In the genomic region with DNA sequence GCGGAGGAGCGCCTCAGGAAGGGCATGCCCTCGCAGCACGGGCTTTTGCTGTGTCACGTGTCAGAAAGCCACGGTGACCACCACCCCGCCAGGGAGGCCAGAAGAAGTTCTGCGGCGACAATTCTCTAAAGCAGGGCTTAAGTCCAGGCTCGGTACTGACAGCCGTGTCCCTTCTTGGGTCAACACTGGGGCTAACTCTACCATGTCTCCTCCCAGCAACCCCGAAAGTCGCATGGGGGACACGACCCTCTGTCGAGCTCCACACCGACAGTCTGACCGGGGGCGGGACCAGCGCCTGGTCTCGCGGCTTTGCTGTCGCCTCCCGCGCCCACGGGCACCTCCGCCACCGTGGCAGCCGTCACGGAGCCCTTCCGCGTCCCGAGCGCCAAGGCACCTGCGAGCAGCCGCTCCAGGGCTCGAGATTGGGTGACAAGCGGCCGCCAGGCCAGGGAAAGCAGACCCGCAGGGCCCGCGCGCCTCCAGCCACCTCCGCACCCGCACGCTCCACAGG, we compare ENCODE assay signal across 8 cellular contexts. TPM values are rescaled to one million over a fixed set of nuclear protein-coding genes. Genes with fewer than 3 reads are reported as not detected.
DNase-seq lines count a peak whose midpoint lies in the region; ATAC-seq and TF ChIP-seq lines count a peak whose summit lies in the region.

No MANE protein-coding gene starts in this region.

- peak overlapping the region; percentile 95 for H3K4me3 Mint-ChIP-seq in activated naive CD4-positive, alpha-beta T cell treated with anti-CD3 and anti-CD28 coated beads, Interleukin-2, amount 50 U/mL, for 24 hours

- H3K36me3 Mint-ChIP-seq in activated naive CD4-positive, alpha-beta T cell treated with anti-CD3 and anti-CD28 coated beads, Interleukin-2, amount 50 U/mL, for 24 hours: peaks cover 5% of the 10 kb centered on the region

- peaks cover 17% of the 10 kb centered on the region for H3K4me1 Mint-ChIP-seq in activated naive CD4-positive, alpha-beta T cell treated with anti-CD3 and anti-CD28 coated beads, Interleukin-2, amount 50 U/mL, for 24 hours

- no peak for TF ChIP-seq CTCF in parathyroid adenoma (IDR thresholded peaks at IDR 0.05)

- peaks cover 2% of the 10 kb centered on the region for H3K79me2 ChIP-seq in parathyroid adenoma

- H2AFZ ChIP-seq in parathyroid adenoma: peak overlapping the region; percentile 98

- peak overlapping the region; percentile 87 for H3K27ac Mint-ChIP-seq in activated naive CD4-positive, alpha-beta T cell treated with anti-CD3 and anti-CD28 coated beads, Interleukin-2, amount 50 U/mL, for 24 hours

- H3K9me3 ChIP-seq in parathyroid adenoma (ENCODE audit: control insufficient read depth, low read length): no peaks in the 10 kb centered on the region

- no peaks in the 10 kb centered on the region for H3K36me3 ChIP-seq in parathyroid adenoma (ENCODE audit: control insufficient read depth, insufficient read depth, low read length)

- no peaks in the 10 kb centered on the region for H3K4me1 ChIP-seq in parathyroid adenoma

- peak overlapping the region; percentile 87 for H3K4me2 ChIP-seq in parathyroid adenoma (ENCODE audit: low read length)

- H3K27ac ChIP-seq in parathyroid adenoma: peak overlapping the region; percentile 94

- H3K27me3 Mint-ChIP-seq in activated naive CD4-positive, alpha-beta T cell treated with anti-CD3 and anti-CD28 coated beads, Interleukin-2, amount 50 U/mL, for 24 hours: no peaks in the 10 kb centered on the region

- ATAC-seq in HG02840 (IDR thresholded peaks at IDR 0.05; ENCODE audit: low FRiP score, unreplicated experiment): peak; percentile 18
- peak; percentile 64 for ATAC-seq in Right ventricle myocardium superior (ENCODE audit: poor library complexity)

- H3K9ac ChIP-seq in parathyroid adenoma: no peak overlapping the region

- H3K9me3 Mint-ChIP-seq in activated naive CD4-positive, alpha-beta T cell treated with anti-CD3 and anti-CD28 coated beads, Interleukin-2, amount 50 U/mL, for 24 hours: peaks cover 5% of the 10 kb centered on the region

- H3K27me3 ChIP-seq in parathyroid adenoma (ENCODE audit: control insufficient read depth, insufficient read depth, low read length): no peaks in the 10 kb centered on the region

- peak; percentile 7 to 15 for DNase-seq in activated CD4-positive, alpha-beta T cell treated with anti-CD3 and anti-CD28 coated beads for 24 hours (ENCODE audit: low read depth in 2 of 2)
- no peak for DNase-seq in activated CD4-positive, alpha-beta T cell treated with anti-CD3 and anti-CD28 coated beads for 1 hour
- DNase-seq in NOMO-1 (lab: John Stamatoyannopoulos, UW; ENCODE audit: unreplicated experiment in 2 of 2) (peak; percentile 10 to 23), Right ventricle myocardium superior (peak; percentile 60), NCI-H1436 treated with DMSO at 0.1 percent for 48 hours (lab: John Stamatoyannopoulos, UW) (no peak)

- intact Hi-C loops in Right ventricle myocardium superior (cut with DNase I): loop anchor here (2.0 kb wide), 1 partner anchor 74 kb away; a partner anchor contains a TSS

- peak overlapping the region; percentile 63 for H3K4me3 ChIP-seq in parathyroid adenoma (ENCODE audit: low read depth, low read length)

RNA-seq across cellular contexts. Expression of a gene that starts 0.5 kb away (rescaled TPM):
- 3.4 TPM for total RNA-seq in Right ventricle myocardium superior

RNA-seq across cellular contexts. Expression of a gene that starts 37.9 kb away (rescaled TPM):
- total RNA-seq in Right ventricle myocardium superior: 10.7 TPM

Comparison
In these comparisons a context has a peak if more than half of its experiments do, and no peak if none do; other contexts are left out.
1. DNase-seq: peak in activated CD4-positive, alpha-beta T cell treated with anti-CD3 and anti-CD28 coated beads for 24 hours (2 of 2), NOMO-1 (2 of 2) and Right ventricle myocardium superior (single experiment); none in activated CD4-positive, alpha-beta T cell treated with anti-CD3 and anti-CD28 coated beads for 1 hour (single experiment) and NCI-H1436 treated with DMSO at 0.1 percent for 48 hours (single experiment).